In the genomic region with DNA sequence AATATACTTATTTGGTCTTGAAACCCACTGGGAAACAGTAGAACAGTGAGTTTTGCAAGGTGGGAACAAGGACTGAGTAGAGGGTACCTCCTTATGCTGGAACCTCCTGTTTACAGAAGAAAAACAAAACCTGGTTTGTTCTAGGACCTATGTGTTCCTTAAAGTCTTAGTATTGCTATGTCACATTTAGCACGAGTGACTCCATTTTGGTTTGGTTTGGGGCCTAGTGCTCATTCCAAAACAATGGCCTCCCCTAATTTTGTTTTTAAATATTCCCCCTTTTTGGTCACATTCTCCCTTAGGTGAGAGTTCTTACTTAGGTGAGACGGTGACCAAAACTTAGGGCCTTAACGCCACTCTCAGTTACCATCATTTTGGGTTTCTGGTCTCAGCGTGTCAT, we compare ENCODE assay signal across 21 cellular contexts. TPM values are rescaled to one million over a fixed set of nuclear protein-coding genes. Genes with fewer than 3 reads are reported as not detected.
DNase-seq lines count a peak whose midpoint lies in the region; ATAC-seq and TF ChIP-seq lines count a peak whose summit lies in the region.
"Had no signal": no experiment of that assay in that cellular context is flagged by ENCODE, and none has a peak within 500 bp of the region (broad histone marks: within the 10 kb centered on the region; RNA-seq: fewer than 3 reads in every experiment).

No MANE protein-coding gene starts in this region.

- DNase-seq in LNCaP clone FGC (ENCODE audit: low read depth) = no peak
- DNase-seq in T-helper 17 cell = no peak
- no peak for DNase-seq in NCI-H1694 (lab: John Stamatoyannopoulos, UW)
- DNase-seq in KBM-7 = no peak
- DNase-seq in kidney glomerular epithelial cell (lab: John Stamatoyannopoulos, UW) = no peak
- DNase-seq: 8988T; ACHN; AML-193; BE2C; CD4-positive, alpha-beta T cell; CD8-positive, alpha-beta memory T cell; DMS 273 treated with DMSO at 0.1 percent for 48 hours; DMS79; GF-D8; H9 had no signal

- H3F3A ChIP-seq in DOHH2 (ENCODE audit: control insufficient read depth, insufficient read depth) = peaks cover 62% of the 10 kb centered on the region

- H3K36me3 ChIP-seq in DOHH2 (ENCODE audit: control insufficient read depth, low read length) = peaks cover 86% of the 10 kb centered on the region
- H3K36me3 ChIP-seq: BE2C; BLaER1 treated with 17β-estradiol and CSF1 and Interleukin-3, amounts not matched to agents 10 nM and 100 nM had no signal

- in situ Hi-C loops in KBM-7 (cut with MboI; ENCODE audit: low pct_unique_long_range_greater_than_20kb, low sequenced_read_pairs) = no loop called here

- TF ChIP-seq CTCF in DOHH2 (IDR thresholded peaks at IDR 0.05; ENCODE audit: low read depth, low read length, poor library complexity, severe bottlenecking) (no peak), LNCaP clone FGC (IDR thresholded peaks at IDR 0.05; ENCODE audit: control insufficient read depth, extremely low read depth, insufficient read depth) (0 out of 2 replicates have a peak, but pooled peaks have one; percentile 2)

- no peaks in the 10 kb centered on the region for H3K27me3 Mint-ChIP-seq in T-helper 17 cell
- H3K27me3 Mint-ChIP-seq: CD4-positive, alpha-beta T cell; CD8-positive, alpha-beta memory T cell had no signal

- H3K9me3 ChIP-seq in DOHH2 (ENCODE audit: control insufficient read depth, insufficient read depth, low read length) (no peaks in the 10 kb centered on the region), T-helper 17 cell (ENCODE audit: control insufficient read depth, low read length, poor library complexity, severe bottlenecking) (no peaks in the 10 kb centered on the region)
- H3K9me3 ChIP-seq: A549, BE2C had no signal

- peak overlapping the region; percentile 40 for H3K4me2 ChIP-seq in DOHH2 (ENCODE audit: low read length)
- H3K4me2 ChIP-seq: A549; BLaER1 treated with 17β-estradiol and CSF1 and Interleukin-3, amounts not matched to agents 10 nM and 100 nM; GM23338 had no signal

- H3K36me3 Mint-ChIP-seq in T-helper 17 cell (ENCODE audit: low read depth) = peaks cover 2% of the 10 kb centered on the region
- H3K36me3 Mint-ChIP-seq: CD8-positive, alpha-beta memory T cell had no signal

- no peaks in the 10 kb centered on the region for H4K20me1 ChIP-seq in DOHH2 (ENCODE audit: control insufficient read depth, insufficient read depth, low read depth, low read length)
- H4K20me1 ChIP-seq: BLaER1 treated with 17β-estradiol and CSF1 and Interleukin-3, amounts not matched to agents 10 nM and 100 nM had no signal

- peaks cover 2% of the 10 kb centered on the region for H3K4me1 Mint-ChIP-seq in T-helper 17 cell
- H3K4me1 Mint-ChIP-seq: GM23338, H9 had no signal

- H3K4me3 Mint-ChIP-seq in T-helper 17 cell = no peak overlapping the region
- H3K4me3 Mint-ChIP-seq: CD14-positive monocyte; CD4-positive, alpha-beta T cell; CD8-positive, alpha-beta memory T cell; GM23338; H9 had no signal

- peaks cover 94% of the 10 kb centered on the region for H3K79me2 ChIP-seq in DOHH2 (ENCODE audit: control insufficient read depth, low read length)

- no peaks in the 10 kb centered on the region for H3K27me3 ChIP-seq in DOHH2 (ENCODE audit: control insufficient read depth, low read length)
- H3K27me3 ChIP-seq: BE2C; BLaER1 treated with 17β-estradiol and CSF1 and Interleukin-3, amounts not matched to agents 10 nM and 100 nM had no signal

- H3K4me3 ChIP-seq in DOHH2 (ENCODE audit: low read length) (peak overlapping the region; percentile 30; the same call in 1 of the 2 replicates), LNCaP clone FGC (ENCODE audit: low read depth, low read length) (no peak overlapping the region)
- H3K4me3 ChIP-seq: A549; BLaER1 treated with 17β-estradiol and CSF1 and Interleukin-3, amounts not matched to agents 10 nM and 100 nM; GM23338 had no signal

- no peak for ATAC-seq in T-helper 17 cell
- ATAC-seq: A549, GM23338, HCT116 had no signal

- no peak overlapping the region for H3K27ac ChIP-seq in DOHH2 (ENCODE audit: low read depth, low read length)
- H3K27ac ChIP-seq: A549; BLaER1 treated with 17β-estradiol and CSF1 and Interleukin-3, amounts not matched to agents 10 nM and 100 nM had no signal

- peaks cover 50% of the 10 kb centered on the region for H3K4me1 ChIP-seq in DOHH2 (ENCODE audit: control insufficient read depth, low read length)
- H3K4me1 ChIP-seq: A549, BE2C had no signal

- H3K27ac Mint-ChIP-seq in T-helper 17 cell = peak overlapping the region; percentile 77
- H3K27ac Mint-ChIP-seq: CD4-positive, alpha-beta T cell; GM23338; H9 had no signal

- no peaks in the 10 kb centered on the region for H3K9me2 ChIP-seq in DOHH2 (replicated peaks; ENCODE audit: control insufficient read depth, low read length)

RNA-seq across cellular contexts. Expression of gene NANS, which starts 6.2 kb away (rescaled TPM):
- total RNA-seq in T-helper 17 cell = 10 to 100 TPM; 38.1 to 44.9 TPM
